In the genomic region with DNA sequence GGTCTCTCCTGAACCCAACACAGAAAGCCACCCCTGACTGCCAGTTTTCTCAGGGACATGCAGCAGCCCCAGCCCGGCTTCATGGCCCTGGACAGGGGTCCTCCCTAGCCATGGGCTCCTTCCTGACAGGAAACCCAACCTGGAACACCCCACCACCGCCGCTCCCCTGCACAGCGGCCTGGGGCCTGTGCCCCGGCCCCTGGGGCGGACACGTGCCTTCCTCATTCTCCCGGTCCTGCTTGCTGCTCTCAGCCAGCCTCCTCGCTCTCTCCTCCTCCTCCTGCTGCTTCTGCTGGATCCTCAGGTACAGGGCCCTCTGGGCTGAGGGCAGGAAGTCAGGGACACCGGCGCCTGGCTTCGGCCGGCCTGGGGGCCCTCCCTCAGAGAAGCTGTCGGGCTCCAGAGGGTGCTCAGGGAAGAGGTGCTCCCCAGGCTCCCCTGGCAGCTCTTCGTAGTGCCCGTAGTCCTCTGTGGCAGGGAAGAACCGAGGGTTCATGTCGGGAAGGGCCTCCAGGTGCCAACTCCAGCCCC, we compare ENCODE assay signal across 17 cellular contexts. TPM values are rescaled to one million over a fixed set of nuclear protein-coding genes. Genes with fewer than 3 reads are reported as not detected.
DNase-seq lines count a peak whose midpoint lies in the region; ATAC-seq, FAIRE-seq and TF ChIP-seq lines count a peak whose summit lies in the region.
"Had no signal": no experiment of that assay in that cellular context is flagged by ENCODE, and none has a peak within 500 bp of the region (broad histone marks: within the 10 kb centered on the region; RNA-seq: fewer than 3 reads in every experiment).

No MANE protein-coding gene starts in this region.

- 98% methylated on average over 15 of the region's 18 CpGs for WGBS in K562 (ENCODE audit: insufficient coverage, low coverage, missing lambda C conversion rate)

- no peak for TF ChIP-seq CTCF in GM23338 (conservative IDR thresholded peaks at IDR 0.05; ENCODE audit: low read depth in 2 of 2)
- TF ChIP-seq CTCF in K562 (IDR thresholded peaks at IDR 0.05 in 2 of 3, conservative IDR thresholded peaks at IDR 0.05 in 1 of 3; ENCODE audit: insufficient read depth in 2 of 3, low read depth in 1 of 3, low read length in 3 of 3): no peak
- no peak for TF ChIP-seq CTCF in nephron progenitor cell (IDR thresholded peaks at IDR 0.05)
- TF ChIP-seq CTCF in neural progenitor cell (IDR thresholded peaks at IDR 0.05): no peak

- H3F3A ChIP-seq in GM23338 (replicated peaks; ENCODE audit: low read depth): peaks cover 5% of the 10 kb centered on the region
- peaks cover 8% of the 10 kb centered on the region for H3F3A ChIP-seq in neural progenitor cell (ENCODE audit: low read depth)

- H3K9me3 ChIP-seq in K562 (replicated peaks; ENCODE audit: control insufficient read depth, insufficient read depth, low read depth, low read length) (no peaks in the 10 kb centered on the region), neural progenitor cell (ENCODE audit: low read depth) (no peaks in the 10 kb centered on the region)
- H3K9me3 ChIP-seq: A549, BE2C had no signal

- H3K27ac Mint-ChIP-seq in GM23338: no peak overlapping the region
- peak overlapping the region; percentile 95 for H3K27ac Mint-ChIP-seq in nephron progenitor cell
- no peak overlapping the region for H3K27ac Mint-ChIP-seq in neural progenitor cell
- H3K27ac Mint-ChIP-seq: HFFc6 had no signal

- ATAC-seq in GM23338: no peak
- no peak for ATAC-seq in K562

- FAIRE-seq in K562 (lab: Jason Lieb, UNC): no peak
- FAIRE-seq: A549, H1 had no signal

- POLR2A ChIA-PET in K562 (lab: Yijun Ruan, JAX): interaction anchor here (0.7 to 1.6 kb wide), 3 partner anchors 11 to 1793 kb away, joined by 3 to 12 read pairs (median 4); no protein-coding TSS in a partner anchor

- H3K9ac ChIP-seq in K562 (ENCODE audit: insufficient read depth in 1 of 2, low read depth in 2 of 2, low read length in 2 of 2) (peak overlapping the region in 1 of 2 experiments; percentile 62; a peak in 1 of 4 replicates), neural progenitor cell (no peak overlapping the region)

- H3K4me1 Mint-ChIP-seq in GM23338 (no peaks in the 10 kb centered on the region; the same call in 2 of the 3 replicates), nephron progenitor cell (peaks cover 8% of the 10 kb centered on the region), neural progenitor cell (no peaks in the 10 kb centered on the region)

- peaks cover 6% of the 10 kb centered on the region; the same call in 1 of the 2 replicates for H3K36me3 ChIP-seq in GM23338 (ENCODE audit: insufficient read depth)
- peaks cover 90% of the 10 kb centered on the region; the same call in 2 of the 3 replicates for H3K36me3 ChIP-seq in K562 (ENCODE audit: control insufficient read depth, insufficient read depth, low read length)
- no peaks in the 10 kb centered on the region for H3K36me3 ChIP-seq in neural progenitor cell

- CTCF ChIA-PET in K562 (lab: Yijun Ruan, JAX; ENCODE audit: low intra/inter-chr PET ratio): no interaction called here

- no peaks in the 10 kb centered on the region for H3K9me1 ChIP-seq in K562 (ENCODE audit: control insufficient read depth, insufficient read depth, low read length)

- no peak overlapping the region for H3K4me3 Mint-ChIP-seq in GM23338
- no peak overlapping the region for H3K4me3 Mint-ChIP-seq in nephron progenitor cell
- no peak overlapping the region for H3K4me3 Mint-ChIP-seq in neural progenitor cell
- H3K4me3 Mint-ChIP-seq: CD4-positive, alpha-beta memory T cell; HFFc6 had no signal

- no peaks in the 10 kb centered on the region for H3K9me2 ChIP-seq in GM23338 (ENCODE audit: insufficient read depth)

- intact Hi-C loops in K562 (cut with micrococcal nuclease): loop anchor here (10.0 kb wide), 1 partner anchor 54 kb away; the partner anchor contains the start of gene NPAS1

- H3K27me3 ChIP-seq in GM23338 (ENCODE audit: insufficient read depth) (no peaks in the 10 kb centered on the region), K562 (ENCODE audit: control insufficient read depth in 2 of 2, insufficient read depth in 2 of 2, low read length in 2 of 2) (no peaks in the 10 kb centered on the region), neural progenitor cell (no peaks in the 10 kb centered on the region)
- H3K27me3 ChIP-seq: BE2C had no signal

- TF ChIP-seq RAD21 in K562 (CRISPR knock-in tag; conservative IDR thresholded peaks at IDR 0.05 in 1 of 2, IDR thresholded peaks at IDR 0.05 in 1 of 2): no peak

- H2AFZ ChIP-seq in GM23338 (no peak overlapping the region), K562 (ENCODE audit: low read depth, low read length) (no peak overlapping the region), neural progenitor cell (replicated peaks) (no peak overlapping the region)

- H3K4me2 ChIP-seq in GM23338 (no peak overlapping the region), K562 (ENCODE audit: insufficient read depth, low read length) (no peak overlapping the region), neural progenitor cell (no peak overlapping the region)
- H3K4me2 ChIP-seq: A549 had no signal

- H3K27me3 Mint-ChIP-seq in GM23338 (ENCODE audit: insufficient read depth, low read depth, poor library complexity): peaks cover 14% of the 10 kb centered on the region
- no peaks in the 10 kb centered on the region for H3K27me3 Mint-ChIP-seq in nephron progenitor cell (ENCODE audit: low read depth, poor library complexity)
- peaks cover 2% of the 10 kb centered on the region for H3K27me3 Mint-ChIP-seq in neural progenitor cell (ENCODE audit: insufficient read depth, low read depth)
- H3K27me3 Mint-ChIP-seq: CD4-positive, alpha-beta memory T cell had no signal

- H3K79me2 ChIP-seq in GM23338 (replicated peaks; ENCODE audit: insufficient read depth): peaks cover 4% of the 10 kb centered on the region; the same call in 1 of the 2 replicates
- H3K79me2 ChIP-seq in K562 (ENCODE audit: control insufficient read depth, insufficient read depth, low read length): no peaks in the 10 kb centered on the region
- H3K79me2 ChIP-seq in neural progenitor cell (ENCODE audit: low read depth): no peaks in the 10 kb centered on the region

- H4K20me1 ChIP-seq in GM23338 (replicated peaks; ENCODE audit: insufficient read depth) (peaks cover 29% of the 10 kb centered on the region), K562 (replicated peaks; ENCODE audit: control insufficient read depth, insufficient read depth, low read length) (0 out of 2 replicates have a peak, but pooled peaks cover under 1% of the 10 kb centered on the region), neural progenitor cell (ENCODE audit: low read depth) (peaks cover 25% of the 10 kb centered on the region)

- H3K4me3 ChIP-seq in GM23338 (no peak overlapping the region), K562 (no peak overlapping the region), neural progenitor cell (no peak overlapping the region)
- H3K4me3 ChIP-seq: A549 had no signal

- DNase-seq in GM23338 (ENCODE audit: low spot score) (no peak), K562 (ENCODE audit: extremely low read depth in 1 of 4, low spot score in 3 of 4) (no peak), nephron progenitor cell (no peak), neural progenitor cell (ENCODE audit: low spot score) (no peak)
- DNase-seq in activated T-cell treated with anti-CD3 and anti-CD28 coated beads, Interleukin-2, amount 50 U/mL, for 1 hour: no peak
- DNase-seq: BE2C; CD4-positive, alpha-beta memory T cell; COR-L47; DND-41; GF-D8; HCEC 1CT; HFFc6 had no signal

- H3K9me3 Mint-ChIP-seq in GM23338 (no peaks in the 10 kb centered on the region), nephron progenitor cell (no peaks in the 10 kb centered on the region), neural progenitor cell (no peaks in the 10 kb centered on the region)
- H3K9me3 Mint-ChIP-seq: CD4-positive, alpha-beta memory T cell; HFFc6 had no signal

- TF ChIP-seq POLR2A in K562 (conservative IDR thresholded peaks at IDR 0.05): no peak

- TF ChIP-seq EP300 in K562 (IDR thresholded peaks at IDR 0.05; ENCODE audit: low read length): no peak

- no TSS peak for BruUV-seq in K562 (replicated peaks; lab: Mats Ljungman, UMichigan)

- H3K27ac ChIP-seq in GM23338 (ENCODE audit: low read depth) (peak overlapping the region; percentile 39; the same call in 1 of the 2 replicates), K562 (ENCODE audit: extremely low read depth, low read depth, low read length) (no peak overlapping the region), temporal lobe (ENCODE audit: low read depth, low read length) (peak overlapping the region; percentile 25), neural progenitor cell (no peak overlapping the region)
- H3K27ac ChIP-seq: A549, C4-2B had no signal

- in situ Hi-C loops in K562 (cut with MboI): no loop called here

- H3K36me3 Mint-ChIP-seq in GM23338 (ENCODE audit: low read depth) (peaks cover 67% of the 10 kb centered on the region), nephron progenitor cell (ENCODE audit: low read depth) (peaks cover 37% of the 10 kb centered on the region), neural progenitor cell (peaks cover 20% of the 10 kb centered on the region)

- H3K4me1 ChIP-seq in GM23338 (ENCODE audit: insufficient read depth): no peaks in the 10 kb centered on the region
- peaks cover 0 to 23% of the 10 kb centered on the region in 2 experiments; a peak in 1 of 5 replicates for H3K4me1 ChIP-seq in K562 (replicated peaks in 1 of 2; ENCODE audit: control insufficient read depth in 2 of 2, insufficient read depth in 2 of 2, low read length in 2 of 2)
- H3K4me1 ChIP-seq in neural progenitor cell: no peaks in the 10 kb centered on the region
- H3K4me1 ChIP-seq: A549, BE2C had no signal

RNA-seq across cellular contexts. Expression of gene TMEM160, which starts 20.5 kb away (rescaled TPM):
- total RNA-seq in GM23338 (2014; rRNA removed; shearing (Covaris generic)): 53.0 and 60.4 TPM in 2 replicates
- polyA plus RNA-seq in GM23338 (2016; fragmentation: Nextera tagmentation; extraction: Ambion mirVana) (251 and 255 TPM in 2 replicates), K562 (2011; rRNA removed) (8.7 and 14.0 TPM in 2 replicates), K562 (2014; fragmentation: Illumina TruSeq; extraction: Trizol) (1.4 TPM in 1 of 2 replicates, not detected in the other), K562 (2014; fragmentation: Nextera tagmentation; extraction: Ambion mirVana) (under 1 TPM; 0.10 to 0.25 TPM), K562 (2014; rRNA removed) (85.9 and 90.7 TPM in 2 replicates)
- 1.5 and 6.1 TPM in 2 replicates for total RNA-seq in K562 (2011; cell fraction: chromatin; rRNA removed; ENCODE audit: low replicate concordance)
- 30.7 and 31.5 TPM in 2 replicates for total RNA-seq in K562 (2011; cell fraction: nucleolus; rRNA removed)
- total RNA-seq in K562 (2011; cell fraction: nucleoplasm; rRNA removed): 10.5 and 11.2 TPM in 2 replicates
- total RNA-seq in K562 (2014; rRNA removed) (95.2 and 166 TPM in 2 replicates), K562 (2014; rRNA removed; fragmentation: Illumina TruSeq; extraction: Trizol) (0.64 and 2.4 TPM in 2 replicates), K562 (2015; rRNA removed; fragmentation: Illumina TruSeq; extraction: Trizol) (2.4 and 4.4 TPM in 2 replicates), K562 (2021) (77.6 and 79.5 TPM in 2 replicates), temporal lobe (17.9 TPM), neural progenitor cell (ENCODE audit: low replicate concordance) (8.0 and 66.2 TPM in 2 replicates)
- 44.0 and 160 TPM in 2 replicates for polyA plus RNA-seq in K562 (2011; cell fraction: cytosol; rRNA removed)
- 12.9 and 22.9 TPM in 2 replicates for polyA plus RNA-seq in K562 (2011; cell fraction: nucleus; rRNA removed)
- 30.2 and 35.3 TPM in 2 replicates for polyA plus RNA-seq in K562 (2012)
- polyA minus RNA-seq in K562 (2011; rRNA and poly(A)+ RNA removed): 0.69 and 0.74 TPM in 2 replicates
- 9.9 and 19.5 TPM in 2 replicates for polyA minus RNA-seq in K562 (2011; cell fraction: cytosol; rRNA and poly(A)+ RNA removed)
- 7.0 and 7.9 TPM in 2 replicates for polyA minus RNA-seq in K562 (2011; cell fraction: nucleus; rRNA and poly(A)+ RNA removed)

RNA-seq across cellular contexts. Expression of gene ZC3H4, which starts 44.6 kb away (rescaled TPM):
- 33.8 and 36.9 TPM in 2 replicates for total RNA-seq in GM23338 (2014; rRNA removed; shearing (Covaris generic))
- polyA plus RNA-seq in GM23338 (2016; fragmentation: Nextera tagmentation; extraction: Ambion mirVana) (26.7 and 29.4 TPM in 2 replicates), K562 (2011; rRNA removed) (4.0 and 5.3 TPM in 2 replicates), K562 (2014; fragmentation: Illumina TruSeq; extraction: Trizol) (33.5 and 33.7 TPM in 2 replicates), K562 (2014; fragmentation: Nextera tagmentation; extraction: Ambion mirVana) (1 to 10 TPM; 2.2 to 8.0 TPM), K562 (2014; rRNA removed) (14.4 and 17.6 TPM in 2 replicates)
- 66.1 and 83.6 TPM in 2 replicates for total RNA-seq in K562 (2011; cell fraction: chromatin; rRNA removed; ENCODE audit: low replicate concordance)
- 24.1 and 34.0 TPM in 2 replicates for total RNA-seq in K562 (2011; cell fraction: nucleolus; rRNA removed)
- total RNA-seq in K562 (2011; cell fraction: nucleoplasm; rRNA removed): 30.9 TPM in 2 replicates
- total RNA-seq in K562 (2014; rRNA removed) (18.3 and 26.0 TPM in 2 replicates), K562 (2014; rRNA removed; fragmentation: Illumina TruSeq; extraction: Trizol) (19.6 and 24.1 TPM in 2 replicates), K562 (2015; rRNA removed; fragmentation: Illumina TruSeq; extraction: Trizol) (13.2 and 19.1 TPM in 2 replicates), K562 (2021) (59.5 and 75.6 TPM in 2 replicates), temporal lobe (14.0 TPM), neural progenitor cell (ENCODE audit: low replicate concordance) (19.1 and 29.1 TPM in 2 replicates)
- 2.2 and 3.7 TPM in 2 replicates for polyA plus RNA-seq in K562 (2011; cell fraction: cytosol; rRNA removed)
- polyA plus RNA-seq in K562 (2011; cell fraction: nucleus; rRNA removed): 14.1 and 22.9 TPM in 2 replicates
- 11.1 and 39.1 TPM in 2 replicates for polyA plus RNA-seq in K562 (2012)
- 14.0 and 14.6 TPM in 2 replicates for polyA minus RNA-seq in K562 (2011; rRNA and poly(A)+ RNA removed)
- polyA minus RNA-seq in K562 (2011; cell fraction: cytosol; rRNA and poly(A)+ RNA removed): 23.3 and 31.7 TPM in 2 replicates
- polyA minus RNA-seq in K562 (2011; cell fraction: nucleus; rRNA and poly(A)+ RNA removed): 7.5 and 15.8 TPM in 2 replicates

RNA-seq across cellular contexts. Expression of gene NPAS1, which starts 49.3 kb away (rescaled TPM):
- 5.0 and 5.6 TPM in 2 replicates for total RNA-seq in GM23338 (2014; rRNA removed; shearing (Covaris generic))
- 9.7 and 9.8 TPM in 2 replicates for polyA plus RNA-seq in GM23338 (2016; fragmentation: Nextera tagmentation; extraction: Ambion mirVana)
- total RNA-seq in K562 (2011; cell fraction: chromatin; rRNA removed; ENCODE audit: low replicate concordance): 1.2 and 8.1 TPM in 2 replicates
- total RNA-seq in K562 (2011; cell fraction: nucleolus; rRNA removed): 4.9 and 6.5 TPM in 2 replicates
- total RNA-seq in K562 (2011; cell fraction: nucleoplasm; rRNA removed): 2.3 and 3.4 TPM in 2 replicates
- total RNA-seq in K562 (2014; rRNA removed): 1.2 and 2.0 TPM in 2 replicates
- 0.13 and 0.58 TPM in 2 replicates for total RNA-seq in K562 (2014; rRNA removed; fragmentation: Illumina TruSeq; extraction: Trizol)
- total RNA-seq in K562 (2015; rRNA removed; fragmentation: Illumina TruSeq; extraction: Trizol): 2.5 and 2.9 TPM in 2 replicates
- total RNA-seq in K562 (2021): 5.2 and 5.3 TPM in 2 replicates
- polyA plus RNA-seq in K562 (2011; rRNA removed): 1.6 and 2.4 TPM in 2 replicates
- 3.2 and 9.4 TPM in 2 replicates for polyA plus RNA-seq in K562 (2011; cell fraction: cytosol; rRNA removed)
- polyA plus RNA-seq in K562 (2011; cell fraction: nucleus; rRNA removed): 6.0 and 12.1 TPM in 2 replicates
- polyA plus RNA-seq in K562 (2012): 6.3 and 16.7 TPM in 2 replicates
- 1.2 and 3.2 TPM in 2 replicates for polyA plus RNA-seq in K562 (2014; fragmentation: Illumina TruSeq; extraction: Trizol)
- not detected for polyA plus RNA-seq in K562 (2014; fragmentation: Nextera tagmentation; extraction: Ambion mirVana)
- 3.0 and 4.6 TPM in 2 replicates for polyA plus RNA-seq in K562 (2014; rRNA removed)
- 0.39 and 0.77 TPM in 2 replicates for polyA minus RNA-seq in K562 (2011; rRNA and poly(A)+ RNA removed)
- 2.5 and 3.5 TPM in 2 replicates for polyA minus RNA-seq in K562 (2011; cell fraction: cytosol; rRNA and poly(A)+ RNA removed)
- polyA minus RNA-seq in K562 (2011; cell fraction: nucleus; rRNA and poly(A)+ RNA removed): 2.0 and 2.9 TPM in 2 replicates
- total RNA-seq in temporal lobe: 5.9 TPM
- 1.2 and 4.3 TPM in 2 replicates for total RNA-seq in neural progenitor cell (ENCODE audit: low replicate concordance)
- total RNA-seq: HT1080 had no signal
- polyA plus RNA-seq: CD4-positive, alpha-beta memory T cell had no signal

Comparison
In these comparisons a context has a peak if more than half of its experiments do, and no peak if none do; other contexts are left out.
1. H3K27ac ChIP-seq: peak in GM23338 (single experiment) and temporal lobe (single experiment); none in K562 (single experiment) and neural progenitor cell (single experiment).